ENCODE assay signal across 1 cellular context in the genomic region with DNA sequence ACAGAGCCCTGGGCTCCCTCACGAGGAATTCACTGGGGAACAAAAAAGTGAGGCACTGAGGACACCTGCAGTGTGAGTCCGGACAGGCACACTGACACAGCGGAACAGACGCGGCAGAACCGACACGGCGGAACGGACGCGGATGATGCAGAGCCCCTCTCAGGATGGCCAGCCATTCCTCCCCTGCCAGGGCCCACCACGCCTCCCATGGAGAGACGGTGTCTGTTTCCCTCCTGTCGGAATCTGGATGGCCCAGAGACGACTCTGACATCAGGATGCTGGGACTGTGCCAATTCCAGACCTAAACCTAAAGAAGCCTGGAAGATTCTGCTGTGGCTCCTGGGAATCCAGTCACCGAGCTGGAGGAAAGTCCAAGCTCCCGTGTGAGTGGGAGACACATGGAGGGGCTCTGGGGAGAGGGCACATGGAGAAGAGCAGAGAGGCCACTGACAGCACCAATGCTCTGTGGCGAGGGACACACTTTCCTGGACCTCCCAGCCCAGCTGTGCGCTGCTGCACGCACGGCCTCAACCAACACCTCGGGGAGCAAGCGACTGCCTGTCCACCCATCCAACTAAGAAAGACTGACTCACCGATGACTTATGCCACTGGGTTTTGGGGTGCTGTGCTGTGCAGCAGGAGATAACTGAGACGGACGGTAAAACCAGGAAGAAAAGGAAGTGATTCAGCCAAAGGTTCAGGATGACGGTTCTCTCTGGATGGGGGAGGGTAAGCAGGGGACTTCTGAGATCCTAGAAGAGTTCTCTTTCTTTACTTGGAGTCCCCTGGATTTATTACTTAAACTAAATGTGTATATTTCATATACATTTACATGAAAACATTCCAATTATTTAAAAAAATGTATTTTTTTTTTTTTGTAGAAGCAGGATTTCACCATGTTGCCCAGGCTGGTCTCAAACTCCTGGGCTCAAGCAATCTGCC.
A peak's percentile ranks its signal among the peaks of the same experiment; 100 is the strongest.
TF ChIP-seq lines count a peak whose summit lies in the region.

No MANE protein-coding gene starts in this region.

TF ChIP-seq in HepG2, 621 proteins besides CTCF, POLR2A, EP300 and RAD21:
- TF ChIP-seq ZZZ3 (CRISPR knock-in tag; IDR thresholded peaks at IDR 0.05; ENCODE audit: borderline replicate concordance) (no peak), PCBP2 (optimal IDR thresholded peaks at IDR 0.05; ENCODE audit: low read depth, low read length, poor library complexity, severe bottlenecking) (no peak), CHD2 (IDR thresholded peaks at IDR 0.05; ENCODE audit: low read depth, low read length) (no peak), ELF3 (CRISPR knock-in tag; IDR thresholded peaks at IDR 0.05) (no peak)
- TF ChIP-seq, protein P1, sequence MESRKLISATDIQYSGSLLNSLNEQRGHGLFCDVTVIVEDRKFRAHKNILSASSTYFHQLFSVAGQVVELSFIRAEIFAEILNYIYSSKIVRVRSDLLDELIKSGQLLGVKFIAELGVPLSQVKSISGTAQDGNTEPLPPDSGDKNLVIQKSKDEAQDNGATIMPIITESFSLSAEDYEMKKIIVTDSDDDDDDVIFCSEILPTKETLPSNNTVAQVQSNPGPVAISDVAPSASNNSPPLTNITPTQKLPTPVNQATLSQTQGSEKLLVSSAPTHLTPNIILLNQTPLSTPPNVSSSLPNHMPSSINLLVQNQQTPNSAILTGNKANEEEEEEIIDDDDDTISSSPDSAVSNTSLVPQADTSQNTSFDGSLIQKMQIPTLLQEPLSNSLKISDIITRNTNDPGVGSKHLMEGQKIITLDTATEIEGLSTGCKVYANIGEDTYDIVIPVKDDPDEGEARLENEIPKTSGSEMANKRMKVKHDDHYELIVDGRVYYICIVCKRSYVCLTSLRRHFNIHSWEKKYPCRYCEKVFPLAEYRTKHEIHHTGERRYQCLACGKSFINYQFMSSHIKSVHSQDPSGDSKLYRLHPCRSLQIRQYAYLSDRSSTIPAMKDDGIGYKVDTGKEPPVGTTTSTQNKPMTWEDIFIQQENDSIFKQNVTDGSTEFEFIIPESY (CRISPR knock-in tag; IDR thresholded peaks at IDR 0.05), result peak; percentile 47; the same call in 1 of the 2 replicates
- TF ChIP-seq, protein P2, sequence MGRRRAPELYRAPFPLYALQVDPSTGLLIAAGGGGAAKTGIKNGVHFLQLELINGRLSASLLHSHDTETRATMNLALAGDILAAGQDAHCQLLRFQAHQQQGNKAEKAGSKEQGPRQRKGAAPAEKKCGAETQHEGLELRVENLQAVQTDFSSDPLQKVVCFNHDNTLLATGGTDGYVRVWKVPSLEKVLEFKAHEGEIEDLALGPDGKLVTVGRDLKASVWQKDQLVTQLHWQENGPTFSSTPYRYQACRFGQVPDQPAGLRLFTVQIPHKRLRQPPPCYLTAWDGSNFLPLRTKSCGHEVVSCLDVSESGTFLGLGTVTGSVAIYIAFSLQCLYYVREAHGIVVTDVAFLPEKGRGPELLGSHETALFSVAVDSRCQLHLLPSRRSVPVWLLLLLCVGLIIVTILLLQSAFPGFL (CRISPR knock-in tag; IDR thresholded peaks at IDR 0.05), result no peak
- TF ChIP-seq, protein P3, sequence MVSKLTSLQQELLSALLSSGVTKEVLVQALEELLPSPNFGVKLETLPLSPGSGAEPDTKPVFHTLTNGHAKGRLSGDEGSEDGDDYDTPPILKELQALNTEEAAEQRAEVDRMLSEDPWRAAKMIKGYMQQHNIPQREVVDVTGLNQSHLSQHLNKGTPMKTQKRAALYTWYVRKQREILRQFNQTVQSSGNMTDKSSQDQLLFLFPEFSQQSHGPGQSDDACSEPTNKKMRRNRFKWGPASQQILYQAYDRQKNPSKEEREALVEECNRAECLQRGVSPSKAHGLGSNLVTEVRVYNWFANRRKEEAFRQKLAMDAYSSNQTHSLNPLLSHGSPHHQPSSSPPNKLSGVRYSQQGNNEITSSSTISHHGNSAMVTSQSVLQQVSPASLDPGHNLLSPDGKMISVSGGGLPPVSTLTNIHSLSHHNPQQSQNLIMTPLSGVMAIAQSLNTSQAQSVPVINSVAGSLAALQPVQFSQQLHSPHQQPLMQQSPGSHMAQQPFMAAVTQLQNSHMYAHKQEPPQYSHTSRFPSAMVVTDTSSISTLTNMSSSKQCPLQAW (CRISPR knock-in tag; IDR thresholded peaks at IDR 0.05), result no peak
